Comparison of ENCODE assay signal across 8 cellular contexts in genomic region chr2:155223781-155224406, GRCh38.
DNase-seq lines count a peak whose midpoint lies in the region; ATAC-seq, FAIRE-seq and TF ChIP-seq lines count a peak whose summit lies in the region.

No MANE protein-coding gene starts in this region.

- H3K36me3 ChIP-seq in K562 (ENCODE audit: control insufficient read depth, insufficient read depth, low read length) (no peaks in the 10 kb centered on the region), neuronal stem cell (replicated peaks in 1 of 2; ENCODE audit: control insufficient read depth in 2 of 2, insufficient read depth in 2 of 2, low read length in 2 of 2) (no peaks in the 10 kb centered on the region), aorta (ENCODE audit: control insufficient read depth in 1 of 2, insufficient read depth in 2 of 2, low read length in 1 of 2) (no peaks in the 10 kb centered on the region)

- TF ChIP-seq POLR2A in NB4 (IDR thresholded peaks at IDR 0.05; ENCODE audit: extremely low read depth, insufficient read length): no peak
- TF ChIP-seq POLR2A in K562 (conservative IDR thresholded peaks at IDR 0.05): no peak

- no peak overlapping the region for H4K8ac ChIP-seq in neuronal stem cell (ENCODE audit: low read depth, low read length)

- H3K27ac Mint-ChIP-seq in Calu3 (ENCODE audit: unreplicated experiment): no peak overlapping the region
- H3K27ac Mint-ChIP-seq in activated CD4-positive, alpha-beta T cell treated with anti-CD3 and anti-CD28 coated beads for 36 hours: no peak overlapping the region

- H2BK15ac ChIP-seq in neuronal stem cell (ENCODE audit: low read length): no peak overlapping the region

- H3K27ac ChIP-seq in K562 (ENCODE audit: extremely low read depth, low read depth, low read length): no peak overlapping the region
- no peak overlapping the region for H3K27ac ChIP-seq in neuronal stem cell (replicated peaks; ENCODE audit: low read length)
- H3K27ac ChIP-seq in aorta (ENCODE audit: low read depth in 1 of 2, low read length in 2 of 2): no peak overlapping the region

- intact Hi-C loops in Calu3 (cut with micrococcal nuclease; ENCODE audit: unreplicated experiment) (loop anchor here (1.0 to 5.0 kb wide), 3 partner anchors 600 to 785 kb away; no protein-coding TSS in a partner anchor), K562 (cut with micrococcal nuclease) (no loop called here), aorta (cut with DNase I) (no loop called here)
- intact Hi-C loops in activated CD4-positive, alpha-beta T cell treated with anti-CD3 and anti-CD28 coated beads for 36 hours (cut with DNase I, micrococcal nuclease): no loop called here

- no peak overlapping the region for H2BK120ac ChIP-seq in neuronal stem cell (ENCODE audit: low read depth, low read length)

- H4K91ac ChIP-seq in neuronal stem cell (ENCODE audit: low read depth, low read length, poor library complexity): no peak overlapping the region

- H3K9ac ChIP-seq in K562 (ENCODE audit: insufficient read depth in 1 of 2, low read depth in 2 of 2, low read length in 2 of 2): no peak overlapping the region
- no peak overlapping the region for H3K9ac ChIP-seq in neuronal stem cell (ENCODE audit: low read depth, low read length, poor library complexity)

- H3K9me3 Mint-ChIP-seq in Calu3 (ENCODE audit: low read depth, unreplicated experiment): no peaks in the 10 kb centered on the region
- peaks cover 3% of the 10 kb centered on the region for H3K9me3 Mint-ChIP-seq in activated CD4-positive, alpha-beta T cell treated with anti-CD3 and anti-CD28 coated beads for 36 hours (ENCODE audit: low read depth)

- no peaks in the 10 kb centered on the region for H3K27me3 ChIP-seq in K562 (ENCODE audit: control insufficient read depth in 2 of 2, insufficient read depth in 2 of 2, low read length in 2 of 2)
- no peaks in the 10 kb centered on the region for H3K27me3 ChIP-seq in neuronal stem cell (ENCODE audit: control insufficient read depth in 3 of 3, insufficient read depth in 3 of 3, low read depth in 1 of 3, low read length in 3 of 3)
- H3K27me3 ChIP-seq in aorta (ENCODE audit: control insufficient read depth in 1 of 2, insufficient read depth in 2 of 2, low read length in 1 of 2): no peaks in the 10 kb centered on the region

- DNase-seq in Calu3 (peak; percentile 6), NB4 (ENCODE audit: low read depth) (peak; percentile 19), K562 (ENCODE audit: extremely low read depth in 1 of 4, low spot score in 3 of 4) (no peak), neuronal stem cell (ENCODE audit: low spot score) (peak; percentile 8), aorta (no peak)
- no peak for DNase-seq in activated CD4-positive, alpha-beta T cell treated with anti-CD3 and anti-CD28 coated beads for 36 hours
- DNase-seq in stimulated activated naive CD4-positive, alpha-beta T cell treated with Interleukin-2 at 50 U/mL for 16 hours (lab: John Stamatoyannopoulos, UW): no peak

- H3K4me1 Mint-ChIP-seq in Calu3 (ENCODE audit: low read depth, unreplicated experiment): no peaks in the 10 kb centered on the region
- H3K4me1 Mint-ChIP-seq in activated CD4-positive, alpha-beta T cell treated with anti-CD3 and anti-CD28 coated beads for 36 hours: no peaks in the 10 kb centered on the region

- no peak overlapping the region for H2AK5ac ChIP-seq in neuronal stem cell (ENCODE audit: low read depth, low read length)

- no peak overlapping the region for H3K4ac ChIP-seq in neuronal stem cell (ENCODE audit: low read length)

- H2AFZ ChIP-seq in K562 (ENCODE audit: low read depth, low read length): no peak overlapping the region
- no peak overlapping the region for H2AFZ ChIP-seq in neuronal stem cell (ENCODE audit: low read length)

- no peaks in the 10 kb centered on the region for H3K79me1 ChIP-seq in neuronal stem cell (ENCODE audit: low read depth, low read length)

- H3K4me2 ChIP-seq in K562 (ENCODE audit: insufficient read depth, low read length) (no peak overlapping the region), neuronal stem cell (ENCODE audit: insufficient read depth, low read length, poor library complexity, severe bottlenecking) (no peak overlapping the region)

- no peak overlapping the region for H3K23ac ChIP-seq in neuronal stem cell (ENCODE audit: low read depth, low read length, poor library complexity)

- no peak for TF ChIP-seq EP300 in K562 (IDR thresholded peaks at IDR 0.05; ENCODE audit: low read length)

- no peaks in the 10 kb centered on the region for H3K36me3 Mint-ChIP-seq in Calu3 (ENCODE audit: insufficient read depth, unreplicated experiment)
- no peaks in the 10 kb centered on the region for H3K36me3 Mint-ChIP-seq in activated CD4-positive, alpha-beta T cell treated with anti-CD3 and anti-CD28 coated beads for 36 hours (ENCODE audit: low read depth)

- in situ Hi-C loops in K562 (cut with MboI): no loop called here

- no peak overlapping the region for H3K14ac ChIP-seq in neuronal stem cell (ENCODE audit: low read length)

- POLR2A ChIA-PET in K562 (lab: Yijun Ruan, JAX): no interaction called here
- POLR2A ChIA-PET in activated CD4-positive, alpha-beta T cell treated with anti-CD3 and anti-CD28 coated beads for 36 hours (lab: Charles Lee): no interaction called here

- no peaks in the 10 kb centered on the region for H3K9me1 ChIP-seq in K562 (ENCODE audit: control insufficient read depth, insufficient read depth, low read length)

- peak in 1 of 2 experiments; percentile 20; a peak in 1 of 4 replicates for TF ChIP-seq RAD21 in K562 (CRISPR knock-in tag; conservative IDR thresholded peaks at IDR 0.05 in 1 of 2, IDR thresholded peaks at IDR 0.05 in 1 of 2)

- BruUV-seq in Calu3 (replicated peaks; lab: Mats Ljungman, UMichigan) (no TSS peak), K562 (replicated peaks; lab: Mats Ljungman, UMichigan) (no TSS peak)

- ATAC-seq in GM21360 (IDR thresholded peaks at IDR 0.05; ENCODE audit: unreplicated experiment) (peak; percentile 68), K562 (no peak), aorta (ENCODE audit: low FRiP score) (no peak)
- ATAC-seq in activated CD4-positive, alpha-beta T cell treated with anti-CD3 and anti-CD28 coated beads for 36 hours: no peak

- FAIRE-seq in K562 (lab: Jason Lieb, UNC): peak; percentile 59

- no peaks in the 10 kb centered on the region for H3K27me3 Mint-ChIP-seq in Calu3 (ENCODE audit: unreplicated experiment)
- no peaks in the 10 kb centered on the region for H3K27me3 Mint-ChIP-seq in activated CD4-positive, alpha-beta T cell treated with anti-CD3 and anti-CD28 coated beads for 36 hours

- no peak overlapping the region for H3K4me3 Mint-ChIP-seq in Calu3 (ENCODE audit: low read depth, unreplicated experiment)
- no peak overlapping the region for H3K4me3 Mint-ChIP-seq in activated CD4-positive, alpha-beta T cell treated with anti-CD3 and anti-CD28 coated beads for 36 hours

- CTCF ChIA-PET in Calu3 (lab: Charles Lee) (no interaction called here), K562 (lab: Yijun Ruan, JAX; ENCODE audit: low intra/inter-chr PET ratio) (no interaction called here)
- CTCF ChIA-PET in activated CD4-positive, alpha-beta T cell treated with anti-CD3 and anti-CD28 coated beads for 36 hours (lab: Charles Lee): no interaction called here

- H2BK5ac ChIP-seq in neuronal stem cell (ENCODE audit: low read length): no peak overlapping the region

- no peak overlapping the region for H2BK12ac ChIP-seq in neuronal stem cell (ENCODE audit: low read length)

- H3K18ac ChIP-seq in neuronal stem cell (ENCODE audit: low read length): no peak overlapping the region

- H3K4me3 ChIP-seq in NB4 (ENCODE audit: low read depth, low read length): no peak overlapping the region
- no peak overlapping the region for H3K4me3 ChIP-seq in K562
- no peak overlapping the region for H3K4me3 ChIP-seq in neuronal stem cell (ENCODE audit: low read length in 2 of 2)
- H3K4me3 ChIP-seq in aorta (ENCODE audit: low read length in 2 of 2): no peak overlapping the region

- 42% methylated on average over 5 of the region's 5 CpGs for WGBS in K562 (ENCODE audit: insufficient coverage, low coverage, missing lambda C conversion rate)
- no CpG with 5 or more reads among the region's 5 CpGs for WGBS in neuronal stem cell (ENCODE audit: extremely low coverage in 2 of 2, insufficient read length in 2 of 2, insufficient replicate concordance in 1 of 2), 2 donors
- 9 to 10% methylated on average over 5 of the region's 5 CpGs for WGBS in aorta, 2 donors

- H4K20me1 ChIP-seq in K562 (replicated peaks; ENCODE audit: control insufficient read depth, insufficient read depth, low read length): no peaks in the 10 kb centered on the region

- H3K4me1 ChIP-seq in K562 (replicated peaks in 1 of 2; ENCODE audit: control insufficient read depth in 2 of 2, insufficient read depth in 2 of 2, low read length in 2 of 2): no peaks in the 10 kb centered on the region
- H3K4me1 ChIP-seq in neuronal stem cell (ENCODE audit: control insufficient read depth in 2 of 2, insufficient read depth in 1 of 2, low read depth in 1 of 2, low read length in 2 of 2): no peaks in the 10 kb centered on the region
- no peaks in the 10 kb centered on the region for H3K4me1 ChIP-seq in aorta (ENCODE audit: control insufficient read depth in 1 of 2, insufficient read depth in 2 of 2, low read length in 2 of 2)

- H3K9me3 ChIP-seq in K562 (replicated peaks; ENCODE audit: control insufficient read depth, insufficient read depth, low read depth, low read length) (no peaks in the 10 kb centered on the region), neuronal stem cell (replicated peaks in 1 of 2; ENCODE audit: control insufficient read depth in 2 of 2, insufficient read depth in 1 of 2, low read depth in 1 of 2, low read length in 2 of 2) (no peaks in the 10 kb centered on the region), aorta (ENCODE audit: control insufficient read depth, low read length) (no peaks in the 10 kb centered on the region)

- no peaks in the 10 kb centered on the region for H3K79me2 ChIP-seq in K562 (ENCODE audit: control insufficient read depth, insufficient read depth, low read length)

- TF ChIP-seq CTCF in Calu3 (IDR thresholded peaks at IDR 0.05; ENCODE audit: unreplicated experiment): peak; percentile 51
- no peak for TF ChIP-seq CTCF in NB4 (IDR thresholded peaks at IDR 0.05; ENCODE audit: low read depth, low read length)
- peak in 1 of 3 experiments; percentile 41; a peak in 2 of 6 replicates for TF ChIP-seq CTCF in K562 (IDR thresholded peaks at IDR 0.05 in 2 of 3, conservative IDR thresholded peaks at IDR 0.05 in 1 of 3; ENCODE audit: insufficient read depth in 2 of 3, low read depth in 1 of 3, low read length in 3 of 3)

TF ChIP-seq in K562, 482 proteins besides CTCF, POLR2A, EP300 and RAD21:
- TF ChIP-seq ZNF316 (IDR thresholded peaks at IDR 0.05) (0 out of 2 replicates have a peak, but pooled peaks have one; percentile 9), PHTF2 (CRISPR knock-in tag; IDR thresholded peaks at IDR 0.05) (no peak), CEBPG (CRISPR knock-in tag; IDR thresholded peaks at IDR 0.05) (no peak), CEBPG (tag; conservative IDR thresholded peaks at IDR 0.05 in 1 of 2, IDR thresholded peaks at IDR 0.05 in 1 of 2) (peak in 1 of 2 experiments; percentile 69; a peak in 1 of 4 replicates)

Comparison
In these comparisons a context has a peak if more than half of its experiments do, and no peak if none do; other contexts are left out.
1. DNase-seq: peak in Calu3 (single experiment), NB4 (single experiment) and neuronal stem cell (single experiment); none in K562 (0 of 4), activated CD4-positive, alpha-beta T cell treated with anti-CD3 and anti-CD28 coated beads for 36 hours (single experiment), aorta (0 of 2) and stimulated activated naive CD4-positive, alpha-beta T cell treated with Interleukin-2 at 50 U/mL for 16 hours (single experiment).